In genomic region chr10:29810816-29811215, GRCh38 we compare ENCODE assay signal across 16 cellular contexts.
DNase-seq lines count a peak whose midpoint lies in the region; FAIRE-seq and TF ChIP-seq lines count a peak whose summit lies in the region.
"Had no signal": no experiment of that assay in that cellular context is flagged by ENCODE, and none has a peak within 500 bp of the region (broad histone marks: within the 10 kb centered on the region; RNA-seq: fewer than 3 reads in every experiment).

No MANE protein-coding gene starts in this region.

- H4K20me1 ChIP-seq in astrocyte (ENCODE audit: insufficient read depth, low read length): no peaks in the 10 kb centered on the region

- intact Hi-C loops in activated CD4-positive, alpha-beta memory T cell treated with anti-CD3 and anti-CD28 coated beads for 36 hours (cut with micrococcal nuclease): no loop called here

- WGBS in thymus: 82% methylated on average over 2 of the region's 2 CpGs

- no peak overlapping the region for H3K4me3 ChIP-seq in astrocyte (ENCODE audit: insufficient read depth, low read depth, low read length)
- no peak overlapping the region for H3K4me3 ChIP-seq in mucosa of rectum (ENCODE audit: low read length in 2 of 2)
- no peak overlapping the region for H3K4me3 ChIP-seq in thymus (ENCODE audit: low read length)

- H3K36me3 ChIP-seq in astrocyte (ENCODE audit: insufficient read depth, low read length): no peaks in the 10 kb centered on the region
- no peaks in the 10 kb centered on the region for H3K36me3 ChIP-seq in mucosa of rectum (ENCODE audit: control insufficient read depth in 2 of 2, insufficient read depth in 2 of 2, low read length in 2 of 2)
- H3K36me3 ChIP-seq in thymus (ENCODE audit: control insufficient read depth, insufficient read depth): no peaks in the 10 kb centered on the region

- CTCF ChIA-PET in activated CD4-positive, alpha-beta memory T cell treated with anti-CD3 and anti-CD28 coated beads, Interleukin-2, amount 10 ng/mL, durations not matched to agents 7 days and 5 days (lab: Charles Lee): no interaction called here
- CTCF ChIA-PET in activated CD4-positive, alpha-beta memory T cell treated with anti-CD3 and anti-CD28 coated beads for 36 hours (lab: Charles Lee): no interaction called here

- peaks cover 8% of the 10 kb centered on the region for H3K36me3 Mint-ChIP-seq in activated CD4-positive, alpha-beta memory T cell treated with anti-CD3 and anti-CD28 coated beads, Interleukin-2, amount 10 ng/mL, durations not matched to agents 7 days and 5 days (ENCODE audit: low read depth)
- H3K36me3 Mint-ChIP-seq in activated CD4-positive, alpha-beta memory T cell treated with anti-CD3 and anti-CD28 coated beads for 36 hours: no peaks in the 10 kb centered on the region
- H3K36me3 Mint-ChIP-seq in astrocyte (ENCODE audit: low read depth, unreplicated experiment): no peaks in the 10 kb centered on the region
- H3K36me3 Mint-ChIP-seq: T-cell had no signal

- H2AFZ ChIP-seq in astrocyte (ENCODE audit: low read depth, low read length): no peak overlapping the region

- H3K27me3 ChIP-seq in astrocyte (ENCODE audit: insufficient read depth, low read length): no peaks in the 10 kb centered on the region
- no peaks in the 10 kb centered on the region for H3K27me3 ChIP-seq in mucosa of rectum (ENCODE audit: control insufficient read depth in 2 of 2, insufficient read depth in 2 of 2, low read length in 2 of 2)
- no peaks in the 10 kb centered on the region for H3K27me3 ChIP-seq in thymus (ENCODE audit: control insufficient read depth, insufficient read depth)

- POLR2A ChIA-PET in activated CD4-positive, alpha-beta memory T cell treated with anti-CD3 and anti-CD28 coated beads, Interleukin-2, amount 10 ng/mL, durations not matched to agents 7 days and 5 days (lab: Charles Lee): no interaction called here
- POLR2A ChIA-PET in activated CD4-positive, alpha-beta memory T cell treated with anti-CD3 and anti-CD28 coated beads for 36 hours (lab: Charles Lee): no interaction called here

- peak overlapping the region; percentile 9 for H3K9ac ChIP-seq in astrocyte (ENCODE audit: low read length)
- no peak overlapping the region for H3K9ac ChIP-seq in mucosa of rectum (ENCODE audit: low read depth in 1 of 2, low read length in 2 of 2)

- peaks cover 16% of the 10 kb centered on the region for H3K27me3 Mint-ChIP-seq in activated CD4-positive, alpha-beta memory T cell treated with anti-CD3 and anti-CD28 coated beads, Interleukin-2, amount 10 ng/mL, durations not matched to agents 7 days and 5 days
- peaks cover 27% of the 10 kb centered on the region for H3K27me3 Mint-ChIP-seq in activated CD4-positive, alpha-beta memory T cell treated with anti-CD3 and anti-CD28 coated beads for 36 hours
- peaks cover 2% of the 10 kb centered on the region for H3K27me3 Mint-ChIP-seq in astrocyte (ENCODE audit: low read depth, unreplicated experiment)

- H3K4me1 Mint-ChIP-seq in activated CD4-positive, alpha-beta memory T cell treated with anti-CD3 and anti-CD28 coated beads, Interleukin-2, amount 10 ng/mL, durations not matched to agents 7 days and 5 days: peaks cover 28% of the 10 kb centered on the region
- peaks cover 14% of the 10 kb centered on the region for H3K4me1 Mint-ChIP-seq in activated CD4-positive, alpha-beta memory T cell treated with anti-CD3 and anti-CD28 coated beads for 36 hours (ENCODE audit: low read depth)
- H3K4me1 Mint-ChIP-seq in astrocyte (ENCODE audit: low read depth, unreplicated experiment): peaks cover 32% of the 10 kb centered on the region

- H3K4me2 ChIP-seq in astrocyte (ENCODE audit: low read length): no peak overlapping the region

- H3K27ac Mint-ChIP-seq in activated CD4-positive, alpha-beta memory T cell treated with anti-CD3 and anti-CD28 coated beads, Interleukin-2, amount 10 ng/mL, durations not matched to agents 7 days and 5 days: peak overlapping the region; percentile 0
- no peak overlapping the region for H3K27ac Mint-ChIP-seq in activated CD4-positive, alpha-beta memory T cell treated with anti-CD3 and anti-CD28 coated beads for 36 hours
- no peak overlapping the region for H3K27ac Mint-ChIP-seq in astrocyte (ENCODE audit: unreplicated experiment)
- H3K27ac Mint-ChIP-seq: T-cell had no signal

- DNase-seq in activated CD4-positive, alpha-beta memory T cell treated with anti-CD3 and anti-CD28 coated beads, Interleukin-2, amount 10 ng/mL, durations not matched to agents 7 days and 5 days: no peak
- no peak for DNase-seq in activated CD4-positive, alpha-beta memory T cell treated with anti-CD3 and anti-CD28 coated beads for 36 hours
- peak; percentile 59 for DNase-seq in astrocyte (ENCODE audit: low read depth)
- DNase-seq in stimulated activated CD4-positive, alpha-beta T cell treated with anti-CD3 and anti-CD28 coated beads, Interleukin-2, amount 100 ng/mL, for 24 hours: no peak
- DNase-seq in pons (ENCODE audit: low spot score): no peak
- no peak for DNase-seq in superior temporal gyrus (ENCODE audit: extremely low spot score)
- DNase-seq: DMS153; effector memory CD8-positive, alpha-beta T cell; NCI-H1092; NCI-H2029 treated with DMSO at 0.1 percent for 48 hours; NCI-H510A; stimulated activated CD4-positive, alpha-beta T cell treated with anti-CD3 and anti-CD28 coated beads, Interleukin-2, amount 100 ng/mL, for 48 hours; T-cell had no signal

- H3K4me1 ChIP-seq in astrocyte (ENCODE audit: insufficient read depth, low read length): peaks cover 27% of the 10 kb centered on the region
- no peaks in the 10 kb centered on the region for H3K4me1 ChIP-seq in mucosa of rectum (ENCODE audit: control insufficient read depth in 2 of 2, insufficient read depth in 2 of 2, low read length in 2 of 2)
- peaks cover 46% of the 10 kb centered on the region for H3K4me1 ChIP-seq in thymus (ENCODE audit: control insufficient read depth, insufficient read depth, low read length)

- H3K4me3 Mint-ChIP-seq in activated CD4-positive, alpha-beta memory T cell treated with anti-CD3 and anti-CD28 coated beads, Interleukin-2, amount 10 ng/mL, durations not matched to agents 7 days and 5 days: no peak overlapping the region
- no peak overlapping the region for H3K4me3 Mint-ChIP-seq in activated CD4-positive, alpha-beta memory T cell treated with anti-CD3 and anti-CD28 coated beads for 36 hours
- H3K4me3 Mint-ChIP-seq in astrocyte (ENCODE audit: unreplicated experiment): no peak overlapping the region
- H3K4me3 Mint-ChIP-seq: T-cell had no signal

- no peak for TF ChIP-seq CTCF in astrocyte (IDR thresholded peaks at IDR 0.05; ENCODE audit: insufficient read depth, low read depth, low read length)

- peak overlapping the region; percentile 73 for H3K27ac ChIP-seq in astrocyte (ENCODE audit: low read depth, low read length)
- peak overlapping the region; percentile 26 to 30 for H3K27ac ChIP-seq in mucosa of rectum (ENCODE audit: low read depth in 2 of 2, low read length in 2 of 2)
- H3K27ac ChIP-seq in thymus (ENCODE audit: low read depth): peak overlapping the region; percentile 86

- no peaks in the 10 kb centered on the region for H3K79me2 ChIP-seq in astrocyte (ENCODE audit: insufficient read depth, low read length)

- FAIRE-seq in astrocyte (lab: Jason Lieb, UNC): no peak
- FAIRE-seq: GM12892 had no signal

- no peaks in the 10 kb centered on the region for H3K9me3 Mint-ChIP-seq in activated CD4-positive, alpha-beta memory T cell treated with anti-CD3 and anti-CD28 coated beads, Interleukin-2, amount 10 ng/mL, durations not matched to agents 7 days and 5 days
- H3K9me3 Mint-ChIP-seq in activated CD4-positive, alpha-beta memory T cell treated with anti-CD3 and anti-CD28 coated beads for 36 hours: no peaks in the 10 kb centered on the region
- peaks cover 4% of the 10 kb centered on the region for H3K9me3 Mint-ChIP-seq in astrocyte (ENCODE audit: unreplicated experiment)

- H3K9me3 ChIP-seq in astrocyte (ENCODE audit: insufficient read depth, low read depth, low read length) (no peaks in the 10 kb centered on the region), mucosa of rectum (ENCODE audit: control insufficient read depth in 2 of 2, low read length in 2 of 2) (no peaks in the 10 kb centered on the region), thymus (ENCODE audit: control insufficient read depth) (no peaks in the 10 kb centered on the region)

Comparison
In these comparisons a context has a peak if more than half of its experiments do, and no peak if none do; other contexts are left out.
1. H3K27ac ChIP-seq: peak in every context shown above with its lines; median percentile 86 in thymus; 73 in astrocyte; 28 in mucosa of rectum.